In the genomic region with DNA sequence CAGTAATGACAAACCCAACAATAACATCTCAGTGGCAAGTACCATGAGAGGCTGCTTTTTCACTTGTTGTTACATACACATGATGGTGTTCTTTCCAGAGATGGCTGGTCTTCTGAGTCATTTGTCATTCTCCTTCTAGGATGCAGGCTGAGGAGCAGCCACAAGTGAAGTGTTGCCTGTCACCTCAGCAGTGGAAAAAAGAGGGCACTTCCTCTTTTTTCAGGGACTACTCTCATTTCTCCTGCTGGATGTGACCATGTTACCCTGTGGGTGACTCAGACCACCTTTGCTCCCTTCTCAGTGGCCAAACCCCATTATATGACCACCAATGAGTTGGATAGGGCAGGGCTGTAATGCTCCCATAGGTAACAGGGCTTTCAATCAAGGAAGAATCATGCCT, we compare ENCODE assay signal across 27 cellular contexts.
"Had no signal": no experiment of that assay in that cellular context is flagged by ENCODE, and none has a peak within 500 bp of the region (broad histone marks: within the 10 kb centered on the region; RNA-seq: fewer than 3 reads in every experiment).

No MANE protein-coding gene starts in this region.

- H3K4me1 ChIP-seq: breast epithelium, esophagus muscularis mucosa, parathyroid adenoma, thyroid gland, upper lobe of right lung had no signal

- FAIRE-seq: colon, frontal cortex, islet of Langerhans, TTC549 had no signal

- H3K9me3 ChIP-seq: breast epithelium, esophagus muscularis mucosa, thyroid gland, upper lobe of right lung had no signal

- H3K27ac Mint-ChIP-seq: activated CD4-positive, alpha-beta memory T cell treated with anti-CD3 and anti-CD28 coated beads, Interleukin-2, amount 10 ng/mL, durations not matched to agents 7 days and 5 days; activated naive CD4-positive, alpha-beta T cell treated with anti-CD3 and anti-CD28 coated beads for 36 hours; activated naive CD8-positive, alpha-beta T cell treated with anti-CD3 and anti-CD28 coated beads, Interleukin-2, amount 10 ng/mL, durations not matched to agents 7 days and 5 days; activated T-cell treated with anti-CD3 and anti-CD28 coated beads, Interleukin-2, amount 50 U/mL, for 72 hours; memory B cell; stimulated activated naive CD8-positive, alpha-beta T cell treated with anti-CD3 and anti-CD28 coated beads, Interleukin-15, Interleukin-2, amounts not matched to agents 100 ng/mL and 50 ng/mL, for 24 hours had no signal

- ATAC-seq: activated T-cell treated with anti-CD3 and anti-CD28 coated beads, Interleukin-2, amount 50 U/mL, for 72 hours; left cardiac atrium; right cardiac atrium; upper lobe of right lung had no signal

- H3K27me3 ChIP-seq: breast epithelium, esophagus muscularis mucosa, thyroid gland, upper lobe of right lung had no signal

- DNase-seq: activated CD4-positive, alpha-beta memory T cell treated with anti-CD3 and anti-CD28 coated beads, Interleukin-2, amount 10 ng/mL, durations not matched to agents 7 days and 5 days; activated CD4-positive, alpha-beta T cell treated with anti-CD3 and anti-CD28 coated beads for 48 hours; activated CD4-positive, CD25-positive, alpha-beta regulatory T cell; activated effector memory CD4-positive, alpha-beta T cell treated with Interleukin-2 at 50 U/mL for 16 hours; activated naive CD4-positive, alpha-beta T cell treated with anti-CD3 and anti-CD28 coated beads for 36 hours; activated naive CD8-positive, alpha-beta T cell treated with anti-CD3 and anti-CD28 coated beads, Interleukin-2, amount 10 ng/mL, durations not matched to agents 7 days and 5 days; activated T-cell treated with anti-CD3 and anti-CD28 coated beads, Interleukin-2, amount 50 U/mL, for 72 hours; amniotic stem cell; dorsolateral prefrontal cortex; head of caudate nucleus; left cardiac atrium; right cardiac atrium; stimulated activated CD4-positive, alpha-beta T cell treated with anti-CD3 and anti-CD28 coated beads, Interleukin-1b, Interleukin-23, amount 100 ng/mL, for 48 hours; substantia nigra; thyroid gland; upper lobe of right lung had no signal

- H3K36me3 Mint-ChIP-seq: activated naive CD8-positive, alpha-beta T cell treated with anti-CD3 and anti-CD28 coated beads, Interleukin-2, amount 10 ng/mL, durations not matched to agents 7 days and 5 days; memory B cell had no signal

- H3K36me3 ChIP-seq: breast epithelium, esophagus muscularis mucosa, thyroid gland, upper lobe of right lung had no signal

- H3K4me3 ChIP-seq: breast epithelium, dorsolateral prefrontal cortex, esophagus muscularis mucosa, thyroid gland, upper lobe of right lung had no signal

- H3K4me1 Mint-ChIP-seq: activated CD4-positive, alpha-beta memory T cell treated with anti-CD3 and anti-CD28 coated beads, Interleukin-2, amount 10 ng/mL, durations not matched to agents 7 days and 5 days; activated naive CD8-positive, alpha-beta T cell treated with anti-CD3 and anti-CD28 coated beads, Interleukin-2, amount 10 ng/mL, durations not matched to agents 7 days and 5 days; central memory CD8-positive, alpha-beta T cell; memory B cell had no signal

- H3K4me3 Mint-ChIP-seq: activated CD4-positive, alpha-beta memory T cell treated with anti-CD3 and anti-CD28 coated beads, Interleukin-2, amount 10 ng/mL, durations not matched to agents 7 days and 5 days; activated naive CD4-positive, alpha-beta T cell treated with anti-CD3 and anti-CD28 coated beads for 36 hours; activated naive CD8-positive, alpha-beta T cell treated with anti-CD3 and anti-CD28 coated beads, Interleukin-2, amount 10 ng/mL, durations not matched to agents 7 days and 5 days; activated T-cell treated with anti-CD3 and anti-CD28 coated beads, Interleukin-2, amount 50 U/mL, for 72 hours; central memory CD8-positive, alpha-beta T cell; memory B cell; nephron; stimulated activated naive CD8-positive, alpha-beta T cell treated with anti-CD3 and anti-CD28 coated beads, Interleukin-15, Interleukin-2, amounts not matched to agents 100 ng/mL and 50 ng/mL, for 24 hours had no signal

- H3K9ac ChIP-seq: parathyroid adenoma had no signal

- H3K27me3 Mint-ChIP-seq: activated CD4-positive, alpha-beta memory T cell treated with anti-CD3 and anti-CD28 coated beads, Interleukin-2, amount 10 ng/mL, durations not matched to agents 7 days and 5 days; activated naive CD8-positive, alpha-beta T cell treated with anti-CD3 and anti-CD28 coated beads, Interleukin-2, amount 10 ng/mL, durations not matched to agents 7 days and 5 days; central memory CD8-positive, alpha-beta T cell; memory B cell; stimulated activated naive CD8-positive, alpha-beta T cell treated with anti-CD3 and anti-CD28 coated beads, Interleukin-15, Interleukin-2, amounts not matched to agents 100 ng/mL and 50 ng/mL, for 24 hours had no signal

- H3K27ac ChIP-seq: breast epithelium, dorsolateral prefrontal cortex, esophagus muscularis mucosa, parathyroid adenoma, thyroid gland, upper lobe of right lung had no signal
